ENCODE assay signal across 20 cellular contexts in the genomic region with DNA sequence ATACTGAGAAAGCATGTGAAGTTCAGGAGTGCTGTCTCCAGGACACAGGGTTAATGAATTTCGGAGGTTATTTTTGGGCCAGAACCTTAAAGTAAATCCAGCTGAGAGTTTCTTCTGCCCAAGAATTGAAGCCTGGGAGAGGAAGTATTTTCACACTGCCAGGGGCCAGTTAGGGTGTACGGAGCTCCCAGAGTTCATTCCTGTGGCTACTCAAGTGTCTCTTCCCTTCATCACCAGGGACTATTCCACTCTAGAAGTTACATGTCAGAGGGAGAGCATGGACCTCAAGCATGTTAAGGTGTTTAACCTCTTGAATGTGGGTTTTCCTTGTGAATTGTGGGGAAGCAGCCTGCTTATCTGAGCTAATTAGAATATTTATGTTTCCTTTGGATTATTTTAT.
"Had no signal": no experiment of that assay in that cellular context is flagged by ENCODE, and none has a peak within 500 bp of the region (broad histone marks: within the 10 kb centered on the region; RNA-seq: fewer than 3 reads in every experiment).

No MANE protein-coding gene starts in this region.

- H3K4me3 Mint-ChIP-seq: memory B cell; mesothelial cell of epicardium; neural crest cell; stimulated activated naive B cell treated with anti-CD40 and anti-IgM and Interleukin-4, amounts not matched to agents 10 μg/mL and 1 μg/mL and 100 μg/mL, for 72 hours; stimulated activated naive CD8-positive, alpha-beta T cell treated with anti-CD3 and anti-CD28 coated beads, Interleukin-15, amount 100 ng/mL, for 72 hours had no signal

- H3K4me1 Mint-ChIP-seq: mesothelial cell of epicardium, neural crest cell had no signal

- H3K4me3 ChIP-seq: coronary artery, heart left ventricle, left ventricle myocardium inferior, lower lobe of right lung, skin epidermis, testis, transverse colon had no signal

- ATAC-seq: heart left ventricle; lower lobe of right lung; sciatic nerve; stimulated activated naive B cell treated with anti-CD40 and anti-IgM and Interleukin-4, amounts not matched to agents 10 μg/mL and 1 μg/mL and 100 μg/mL, for 72 hours had no signal

- H3K36me3 ChIP-seq: heart left ventricle, lower lobe of right lung had no signal

- H3K27ac ChIP-seq: coronary artery, heart left ventricle, left ventricle myocardium inferior, lower lobe of right lung, skin epidermis, testis, transverse colon had no signal

- H3K27me3 Mint-ChIP-seq: memory B cell; stimulated activated naive B cell treated with anti-CD40 and anti-IgM and Interleukin-4, amounts not matched to agents 10 μg/mL and 1 μg/mL and 100 μg/mL, for 72 hours had no signal

- H3K27me3 ChIP-seq: heart left ventricle, testis, transverse colon had no signal

- DNase-seq: effector CD8-positive, alpha-beta T cell; foreskin melanocyte; heart left ventricle; hippocampal formation; kidney glomerular epithelial cell; left ventricle myocardium inferior; lower lobe of right lung; posterior cingulate gyrus; stimulated activated CD4-positive, alpha-beta T cell treated with anti-CD3 and anti-CD28 coated beads, Interleukin-2, amount 100 ng/mL, for 24 hours; stimulated activated CD4-positive, alpha-beta T cell treated with anti-CD3 and anti-CD28 coated beads, Interleukin-4, amount 100 ng/mL, for 4 hours; stimulated activated naive B cell treated with anti-CD40 and anti-IgM and Interleukin-4, amounts not matched to agents 10 μg/mL and 1 μg/mL and 100 μg/mL, for 72 hours; testis; transverse colon had no signal

- H3K27ac Mint-ChIP-seq: memory B cell; mesothelial cell of epicardium; stimulated activated naive B cell treated with anti-CD40 and anti-IgM and Interleukin-4, amounts not matched to agents 10 μg/mL and 1 μg/mL and 100 μg/mL, for 72 hours; stimulated activated naive CD8-positive, alpha-beta T cell treated with anti-CD3 and anti-CD28 coated beads, Interleukin-15, amount 100 ng/mL, for 72 hours had no signal

- H3K4me1 ChIP-seq: testis had no signal

- H3K9me3 ChIP-seq: testis had no signal
